In genomic region chr14:105863296-105864108, GRCh38 we compare ENCODE assay signal across 11 cellular contexts.
DNase-seq lines count a peak whose midpoint lies in the region; ATAC-seq and TF ChIP-seq lines count a peak whose summit lies in the region.
"Had no signal": no experiment of that assay in that cellular context is flagged by ENCODE, and none has a peak within 500 bp of the region (broad histone marks: within the 10 kb centered on the region; RNA-seq: fewer than 3 reads in every experiment).

No MANE protein-coding gene starts in this region.

- peak overlapping the region; percentile 3 for H3K4me3 Mint-ChIP-seq in activated CD8-positive, alpha-beta T cell treated with anti-CD3 and anti-CD28 coated beads for 36 hours

- DNase-seq in Right ventricle myocardium superior (peak; percentile 24), right atrium auricular region (ENCODE audit: low spot score) (no peak), aorta (peak; percentile 35 to 59), COLO668 (lab: John Stamatoyannopoulos, UW; ENCODE audit: unreplicated experiment) (no peak)
- DNase-seq in activated CD8-positive, alpha-beta T cell treated with anti-CD3 and anti-CD28 coated beads for 36 hours = no peak
- DNase-seq: NCI-H2107; stimulated activated CD4-positive, alpha-beta T cell treated with anti-CD3 and anti-CD28 coated beads, Interleukin-1b, Interleukin-23, amount 100 ng/mL, for 48 hours had no signal

- H3K27me3 ChIP-seq in right atrium auricular region (no peaks in the 10 kb centered on the region), mononuclear cell (ENCODE audit: insufficient read depth, low read length) (peaks cover 24% of the 10 kb centered on the region), aorta (ENCODE audit: control insufficient read depth in 1 of 2, insufficient read depth in 2 of 2, low read length in 1 of 2) (no peaks in the 10 kb centered on the region)
- H3K27me3 ChIP-seq: body of pancreas had no signal

- H3K36me3 ChIP-seq in right atrium auricular region = no peaks in the 10 kb centered on the region
- no peaks in the 10 kb centered on the region for H3K36me3 ChIP-seq in aorta (ENCODE audit: control insufficient read depth in 1 of 2, insufficient read depth in 2 of 2, low read length in 1 of 2)

- H3K27me3 Mint-ChIP-seq in activated CD8-positive, alpha-beta T cell treated with anti-CD3 and anti-CD28 coated beads for 36 hours = no peaks in the 10 kb centered on the region

- POLR2A ChIA-PET in activated CD8-positive, alpha-beta T cell treated with anti-CD3 and anti-CD28 coated beads for 36 hours (lab: Charles Lee) = no interaction called here

- no peaks in the 10 kb centered on the region for H3K4me1 ChIP-seq in right atrium auricular region
- peaks cover 5% of the 10 kb centered on the region for H3K4me1 ChIP-seq in mononuclear cell (ENCODE audit: insufficient read depth, low read length)
- H3K4me1 ChIP-seq in aorta (ENCODE audit: control insufficient read depth in 1 of 2, insufficient read depth in 2 of 2, low read length in 2 of 2) = no peaks in the 10 kb centered on the region
- H3K4me1 ChIP-seq: body of pancreas had no signal

- intact Hi-C loops in Right ventricle myocardium superior (cut with DNase I) (no loop called here), aorta (cut with DNase I) (no loop called here)
- intact Hi-C loops in activated CD8-positive, alpha-beta T cell treated with anti-CD3 and anti-CD28 coated beads for 36 hours (cut with micrococcal nuclease) = no loop called here

- H3K9me3 ChIP-seq in right atrium auricular region = no peaks in the 10 kb centered on the region
- H3K9me3 ChIP-seq in mononuclear cell (ENCODE audit: low read depth, low read length) = no peaks in the 10 kb centered on the region
- H3K9me3 ChIP-seq in aorta (ENCODE audit: control insufficient read depth, low read length) = no peaks in the 10 kb centered on the region
- H3K9me3 ChIP-seq: body of pancreas had no signal

- TF ChIP-seq CTCF in right atrium auricular region (IDR thresholded peaks at IDR 0.05) = no peak
- TF ChIP-seq CTCF in activated CD8-positive, alpha-beta T cell treated with anti-CD3 and anti-CD28 coated beads for 36 hours (IDR thresholded peaks at IDR 0.05) = no peak

- peaks cover 49% of the 10 kb centered on the region for H3K4me1 Mint-ChIP-seq in activated CD8-positive, alpha-beta T cell treated with anti-CD3 and anti-CD28 coated beads for 36 hours (ENCODE audit: low read depth)

- no peak overlapping the region for H3K27ac ChIP-seq in right atrium auricular region
- H3K27ac ChIP-seq in aorta (ENCODE audit: low read depth in 1 of 2, low read length in 2 of 2) = no peak overlapping the region
- H3K27ac ChIP-seq: body of pancreas had no signal

- CTCF ChIA-PET in activated CD8-positive, alpha-beta T cell treated with anti-CD3 and anti-CD28 coated beads for 36 hours (lab: Charles Lee) = no interaction called here

- H3K9me3 Mint-ChIP-seq in activated CD8-positive, alpha-beta T cell treated with anti-CD3 and anti-CD28 coated beads for 36 hours = no peaks in the 10 kb centered on the region

- WGBS in aorta, 2 donors = 85 to 88% methylated on average over 25 of the region's 25 CpGs

- H3K4me3 ChIP-seq in right atrium auricular region = no peak overlapping the region
- H3K4me3 ChIP-seq in mononuclear cell (ENCODE audit: low read length) = peak overlapping the region; percentile 60
- H3K4me3 ChIP-seq in aorta (ENCODE audit: low read length in 2 of 2) = no peak overlapping the region
- H3K4me3 ChIP-seq: body of pancreas had no signal

- ATAC-seq in Right ventricle myocardium superior (ENCODE audit: poor library complexity) (no peak), aorta (ENCODE audit: low FRiP score) (no peak), HG03045 (IDR thresholded peaks at IDR 0.05; ENCODE audit: unreplicated experiment) (no peak), GM18909 (IDR thresholded peaks at IDR 0.05; ENCODE audit: poor library complexity, unreplicated experiment) (no peak)
- ATAC-seq in activated CD8-positive, alpha-beta T cell treated with anti-CD3 and anti-CD28 coated beads for 36 hours = no peak
- ATAC-seq: body of pancreas had no signal

- H3K36me3 Mint-ChIP-seq in activated CD8-positive, alpha-beta T cell treated with anti-CD3 and anti-CD28 coated beads for 36 hours (ENCODE audit: low read depth) = no peaks in the 10 kb centered on the region

- peak overlapping the region; percentile 96 for H3K27ac Mint-ChIP-seq in activated CD8-positive, alpha-beta T cell treated with anti-CD3 and anti-CD28 coated beads for 36 hours

Comparison
In these comparisons a context has a peak if more than half of its experiments do, and no peak if none do; other contexts are left out.
1. DNase-seq: peak in Right ventricle myocardium superior (single experiment) and aorta (2 of 2); none in right atrium auricular region (single experiment), activated CD8-positive, alpha-beta T cell treated with anti-CD3 and anti-CD28 coated beads for 36 hours (single experiment) and COLO668 (single experiment).